12 cellular contexts compared by ENCODE assay signal in genomic region chr17:82120148-82120547, GRCh38. TPM values are rescaled to one million over a fixed set of nuclear protein-coding genes. Genes with fewer than 3 reads are reported as not detected.
DNase-seq lines count a peak whose midpoint lies in the region; ATAC-seq and TF ChIP-seq lines count a peak whose summit lies in the region.
"Had no signal": no experiment of that assay in that cellular context is flagged by ENCODE, and none has a peak within 500 bp of the region (broad histone marks: within the 10 kb centered on the region; RNA-seq: fewer than 3 reads in every experiment).

No MANE protein-coding gene starts in this region.

- H3K36me3 Mint-ChIP-seq in activated CD8-positive, alpha-beta T cell treated with anti-CD3 and anti-CD28 coated beads for 36 hours (ENCODE audit: low read depth): peaks cover 18% of the 10 kb centered on the region

- H3K27me3 ChIP-seq in H7 (ENCODE audit: control insufficient read depth, insufficient read depth, low read length): no peaks in the 10 kb centered on the region

- ATAC-seq in activated CD8-positive, alpha-beta T cell treated with anti-CD3 and anti-CD28 coated beads for 36 hours: peak; percentile 80
- ATAC-seq in GM19452 (IDR thresholded peaks at IDR 0.05; ENCODE audit: unreplicated experiment) (no peak), GM18870 (IDR thresholded peaks at IDR 0.05; ENCODE audit: unreplicated experiment) (no peak)
- ATAC-seq: left cardiac atrium had no signal

- peaks cover 50% of the 10 kb centered on the region for H3K4me1 Mint-ChIP-seq in activated CD8-positive, alpha-beta T cell treated with anti-CD3 and anti-CD28 coated beads for 36 hours (ENCODE audit: low read depth)

- TF ChIP-seq CTCF in AG10803 (conservative IDR thresholded peaks at IDR 0.05; ENCODE audit: low read length) (no peak), fibroblast of pulmonary artery (IDR thresholded peaks at IDR 0.05; ENCODE audit: low read length, missing control alignments) (no peak)
- TF ChIP-seq CTCF in activated CD8-positive, alpha-beta T cell treated with anti-CD3 and anti-CD28 coated beads for 36 hours (IDR thresholded peaks at IDR 0.05): no peak

- no peaks in the 10 kb centered on the region for H3K9me3 Mint-ChIP-seq in activated CD8-positive, alpha-beta T cell treated with anti-CD3 and anti-CD28 coated beads for 36 hours

- H3K36me3 ChIP-seq in H7 (replicated peaks; ENCODE audit: control insufficient read depth, insufficient read depth, low read length): no peaks in the 10 kb centered on the region

- CTCF ChIA-PET in activated CD8-positive, alpha-beta T cell treated with anti-CD3 and anti-CD28 coated beads for 36 hours (lab: Charles Lee): interaction anchor here (1.1 to 1.8 kb wide), 2 partner anchors 14 to 34 kb away, joined by 3 to 7 read pairs; no protein-coding TSS in a partner anchor

- H3K4me3 ChIP-seq in AG10803 (ENCODE audit: low read length): no peak overlapping the region
- no peak overlapping the region for H3K4me3 ChIP-seq in H7 (ENCODE audit: insufficient read depth, low read depth, low read length)
- H3K4me3 ChIP-seq in fibroblast of pulmonary artery (replicated peaks; ENCODE audit: low read depth, low read length): no peak overlapping the region

- intact Hi-C loops in activated CD8-positive, alpha-beta T cell treated with anti-CD3 and anti-CD28 coated beads for 36 hours (cut with micrococcal nuclease): no loop called here

- H3K27me3 Mint-ChIP-seq in activated CD8-positive, alpha-beta T cell treated with anti-CD3 and anti-CD28 coated beads for 36 hours: no peaks in the 10 kb centered on the region

- peak overlapping the region; percentile 84 for H3K27ac Mint-ChIP-seq in activated CD8-positive, alpha-beta T cell treated with anti-CD3 and anti-CD28 coated beads for 36 hours

- DNase-seq in AG10803 (ENCODE audit: low read depth) (peak; percentile 38), H7 (peak; percentile 29), fibroblast of pulmonary artery (ENCODE audit: low read depth) (peak; percentile 31), globus pallidus (ENCODE audit: low spot score) (no peak), hepatic stellate cell (ENCODE audit: low spot score) (no peak)
- peak; percentile 69 for DNase-seq in activated CD8-positive, alpha-beta T cell treated with anti-CD3 and anti-CD28 coated beads for 36 hours
- DNase-seq: left cardiac atrium, NCI-H1436, small intestine had no signal

- POLR2A ChIA-PET in activated CD8-positive, alpha-beta T cell treated with anti-CD3 and anti-CD28 coated beads for 36 hours (lab: Charles Lee): interaction anchor here (0.6 to 2.0 kb wide), 3 partner anchors 11 to 22 kb away, joined by 3 to 10 read pairs (median 5); partner anchors contain the start of gene FASN

- H3K4me3 Mint-ChIP-seq in activated CD8-positive, alpha-beta T cell treated with anti-CD3 and anti-CD28 coated beads for 36 hours: peak overlapping the region; percentile 42
- H3K4me3 Mint-ChIP-seq: CD14-positive monocyte had no signal

RNA-seq across cellular contexts. Expression of gene FASN, which starts 22.1 kb away (rescaled TPM):
- total RNA-seq in H7 (2014; rRNA removed; shearing (Covaris generic)): 201 and 257 TPM in 2 replicates
- 100 to 1,000 TPM; 250 to 260 TPM for total RNA-seq in activated CD8-positive, alpha-beta T cell treated with anti-CD3 and anti-CD28 coated beads for 36 hours

RNA-seq across cellular contexts. Expression of gene DUS1L, which starts 54.5 kb away (rescaled TPM):
- 114 and 129 TPM in 2 replicates for total RNA-seq in H7 (2014; rRNA removed; shearing (Covaris generic))
- total RNA-seq in activated CD8-positive, alpha-beta T cell treated with anti-CD3 and anti-CD28 coated beads for 36 hours: 100 to 1,000 TPM; 139 to 140 TPM

Comparison
In these comparisons a context has a peak if more than half of its experiments do, and no peak if none do; other contexts are left out.
1. DNase-seq: peak in AG10803 (single experiment), H7 (single experiment), activated CD8-positive, alpha-beta T cell treated with anti-CD3 and anti-CD28 coated beads for 36 hours (single experiment) and fibroblast of pulmonary artery (single experiment); none in globus pallidus (single experiment) and hepatic stellate cell (single experiment).